ENCODE assay signal across 9 cellular contexts in the genomic region with DNA sequence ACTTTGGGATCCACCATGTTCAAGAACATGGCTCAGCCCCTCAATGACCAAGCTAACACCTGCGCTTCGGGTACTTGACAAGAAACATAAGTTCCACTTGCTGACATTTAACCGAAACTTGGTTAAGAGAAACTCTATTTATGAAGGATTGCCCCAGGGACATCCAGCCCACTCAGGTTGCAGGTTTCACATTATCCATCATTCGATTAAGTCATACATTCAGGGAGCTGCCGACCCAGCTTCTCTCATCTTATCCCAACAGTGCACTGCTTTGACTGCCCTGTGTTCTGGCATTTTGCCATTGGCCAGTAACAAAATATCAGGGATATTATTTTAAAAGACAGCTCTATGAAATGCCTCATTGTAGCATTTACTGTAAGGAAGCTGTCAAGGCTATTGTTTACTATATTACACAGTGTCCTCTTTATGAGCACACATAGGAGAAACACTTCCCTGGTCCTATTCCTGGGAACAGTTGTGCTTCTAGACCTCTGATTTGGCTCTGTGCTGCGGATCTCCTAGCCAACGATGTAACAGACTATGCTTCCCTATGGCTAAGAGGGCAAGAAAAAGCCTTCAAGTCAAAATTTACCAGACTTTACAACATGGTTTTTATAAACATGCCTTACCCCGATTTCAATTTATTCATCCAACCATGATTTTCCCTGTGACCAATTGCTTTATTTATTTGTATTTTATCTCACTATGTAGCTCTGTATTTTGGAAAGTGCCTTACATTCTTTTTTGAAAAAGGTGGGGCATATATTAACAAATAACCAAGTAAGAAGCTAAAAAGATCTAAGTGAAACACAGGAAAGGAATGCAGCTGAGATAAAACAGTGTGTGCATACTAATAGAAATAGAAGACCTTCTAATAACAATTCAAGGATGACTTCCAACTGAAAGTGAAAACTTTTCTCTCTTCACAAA.
A peak's percentile ranks its signal among the peaks of the same experiment; 100 is the strongest.
DNase-seq lines count a peak whose midpoint lies in the region; ATAC-seq and TF ChIP-seq lines count a peak whose summit lies in the region.
"Had no signal": no experiment of that assay in that cellular context is flagged by ENCODE, and none has a peak within 500 bp of the region (broad histone marks: within the 10 kb centered on the region; RNA-seq: fewer than 3 reads in every experiment).

No MANE protein-coding gene starts in this region.

- TF ChIP-seq CTCF in PC-3 (conservative IDR thresholded peaks at IDR 0.05; ENCODE audit: low read depth, low read length) = no peak
- TF ChIP-seq CTCF in osteoblast (IDR thresholded peaks at IDR 0.05; ENCODE audit: extremely low read depth, low read depth, low read length) = no peak

- in situ Hi-C loops in Caki2 (cut with HindIII; ENCODE audit: low pct_unique_long_range_greater_than_20kb, low sequenced_read_pairs) = no loop called here

- H3K27me3 ChIP-seq in PC-3 (ENCODE audit: low read length) (no peaks in the 10 kb centered on the region), esophagus (ENCODE audit: control insufficient read depth in 1 of 2, insufficient read depth in 2 of 2, low read length in 2 of 2) (no peaks in the 10 kb centered on the region), osteoblast (ENCODE audit: insufficient read depth, low read length) (no peaks in the 10 kb centered on the region)
- H3K27me3 ChIP-seq: dorsolateral prefrontal cortex had no signal

- H3K4me2 ChIP-seq in PC-3 (ENCODE audit: low read length) (peak overlapping the region; percentile 15), osteoblast (ENCODE audit: insufficient read depth, low read length) (peak overlapping the region; percentile 44)

- POLR2A ChIA-PET in PC-3 (lab: Charles Lee; ENCODE audit: unreplicated experiment) = interaction anchor here (0.5 kb wide), 1 partner anchor 1250 kb away, joined by 3 read pairs; no protein-coding TSS in a partner anchor

- H3K9ac ChIP-seq in PC-3 (ENCODE audit: low read length) = no peak overlapping the region

- DNase-seq in Caki2 (ENCODE audit: low read depth) = peak; percentile 65
- peak; percentile 58 for DNase-seq in PC-3
- no peak for DNase-seq in osteoblast (ENCODE audit: insufficient read length, low spot score, missing footprints)
- no peak for DNase-seq in DMS 273 treated with DMSO at 0.1 percent for 48 hours (lab: John Stamatoyannopoulos, UW)
- no peak for DNase-seq in effector CD8-positive, alpha-beta T cell (lab: John Stamatoyannopoulos, UW)
- DNase-seq in COR-L47 (lab: John Stamatoyannopoulos, UW) = no peak
- no peak for DNase-seq in NK-92 treated with Interleukin-12 subunit alpha and Interleukin-12 subunit beta, amount 100 ng/mL, for 24 hours (lab: John Stamatoyannopoulos, UW)
- DNase-seq: dorsolateral prefrontal cortex had no signal

- no peaks in the 10 kb centered on the region for H4K20me1 ChIP-seq in PC-3 (ENCODE audit: low read length)
- H4K20me1 ChIP-seq in osteoblast (ENCODE audit: insufficient read depth, low read length) = no peaks in the 10 kb centered on the region

- CTCF ChIA-PET in PC-3 (lab: Charles Lee) = interaction anchor here (1.0 kb wide), 1 partner anchor 109 kb away, joined by 5 read pairs; no protein-coding TSS in a partner anchor

- WGBS in esophagus, 2 donors = 57 to 69% methylated on average over 8 of the region's 8 CpGs

- intact Hi-C loops in PC-3 (cut with micrococcal nuclease) = loop anchor here (5.0 kb wide), 1 partner anchor 109 kb away; a partner anchor contains a TSS

- H3K36me3 ChIP-seq in PC-3 (ENCODE audit: low read depth, low read length) (no peaks in the 10 kb centered on the region), esophagus (ENCODE audit: control insufficient read depth in 2 of 2, insufficient read depth in 2 of 2, low read length in 1 of 2) (peaks cover 0 to 2% of the 10 kb centered on the region in 2 donors), osteoblast (ENCODE audit: insufficient read depth, low read length) (no peaks in the 10 kb centered on the region)

- H3K27ac ChIP-seq in PC-3 (ENCODE audit: low read length) = no peak overlapping the region
- H3K27ac ChIP-seq in esophagus (ENCODE audit: low read depth in 2 of 2, low read length in 1 of 2) = peak overlapping the region; percentile 54 to 55
- H3K27ac ChIP-seq in osteoblast (ENCODE audit: low read depth, low read length) = peak overlapping the region; percentile 69

- no TSS peak for BruUV-seq in PC-3 (replicated peaks; lab: Mats Ljungman, UMichigan)

- H3K4me1 ChIP-seq in PC-3 (ENCODE audit: insufficient read depth, low read length) (peaks cover 16% of the 10 kb centered on the region), esophagus (ENCODE audit: control insufficient read depth in 2 of 2, insufficient read depth in 2 of 2, low read length in 1 of 2) (peaks cover 0 to 2% of the 10 kb centered on the region in 2 donors), osteoblast (ENCODE audit: insufficient read depth, low read length) (peaks cover 19% of the 10 kb centered on the region)

- H2AFZ ChIP-seq in PC-3 (ENCODE audit: low read length) (no peak overlapping the region; the same call in 1 of the 2 replicates), osteoblast (ENCODE audit: low read length) (peak overlapping the region; percentile 52)

- peak; percentile 85 for ATAC-seq in PC-3

- H3K9me3 ChIP-seq in PC-3 (ENCODE audit: low read length) = no peaks in the 10 kb centered on the region
- H3K9me3 ChIP-seq in esophagus (ENCODE audit: control insufficient read depth in 2 of 2, insufficient read depth in 1 of 2, low read depth in 1 of 2, low read length in 1 of 2) = no peaks in the 10 kb centered on the region
- H3K9me3 ChIP-seq in osteoblast (ENCODE audit: low read depth, low read length) = no peaks in the 10 kb centered on the region

- H3K79me2 ChIP-seq in PC-3 (ENCODE audit: low read length) (no peaks in the 10 kb centered on the region), osteoblast (ENCODE audit: insufficient read depth, low read length) (no peaks in the 10 kb centered on the region)

- H3K9me2 ChIP-seq in PC-3 (replicated peaks; ENCODE audit: low read length) = no peaks in the 10 kb centered on the region

- H3K4me3 ChIP-seq in PC-3 (ENCODE audit: low read length) (peak overlapping the region; percentile 1; the same call in 1 of the 2 replicates), esophagus (ENCODE audit: low read depth in 1 of 2, low read length in 2 of 2) (no peak overlapping the region), osteoblast (ENCODE audit: insufficient read depth, low read length) (peak overlapping the region; percentile 13)

- H3F3A ChIP-seq in PC-3 (ENCODE audit: low read length, unreplicated experiment) = no peaks in the 10 kb centered on the region

Comparison
In these comparisons a context has a peak if more than half of its experiments do, and no peak if none do; other contexts are left out.
1. DNase-seq: peak in Caki2 (single experiment) and PC-3 (single experiment); none in osteoblast (single experiment), DMS 273 treated with DMSO at 0.1 percent for 48 hours (single experiment), effector CD8-positive, alpha-beta T cell (single experiment), COR-L47 (single experiment) and NK-92 treated with Interleukin-12 subunit alpha and Interleukin-12 subunit beta, amount 100 ng/mL, for 24 hours (single experiment).
2. H3K4me3 ChIP-seq: peak in PC-3 (single experiment) and osteoblast (single experiment); none in esophagus (0 of 2).